ENCODE assay signal across 8 cellular contexts in genomic region chrX:154980330-154981115, GRCh38. TPM values are rescaled to one million over a fixed set of nuclear protein-coding genes. Genes with fewer than 3 reads are reported as not detected.
DNase-seq lines count a peak whose midpoint lies in the region; ATAC-seq, FAIRE-seq and TF ChIP-seq lines count a peak whose summit lies in the region.

No MANE protein-coding gene starts in this region.

- no peaks in the 10 kb centered on the region for H3K23me2 ChIP-seq in H1 (ENCODE audit: low read depth, low read length)

- H3K4me1 ChIP-seq in H1 (replicated peaks in 1 of 4; ENCODE audit: control insufficient read depth in 3 of 4, insufficient read depth in 4 of 4, low read length in 3 of 4) (no peaks in the 10 kb centered on the region), mucosa of rectum (ENCODE audit: control insufficient read depth in 2 of 2, insufficient read depth in 2 of 2, low read length in 2 of 2) (no peaks in the 10 kb centered on the region)

- peak; percentile 87 to 89 for TF ChIP-seq RAD21 in H1 (IDR thresholded peaks at IDR 0.05 in 1 of 2, conservative IDR thresholded peaks at IDR 0.05 in 1 of 2; ENCODE audit: low read depth in 2 of 2, low read length in 2 of 2)

- DNase-seq in GM19238 (ENCODE audit: insufficient read length, low spot score): peak; percentile 19
- DNase-seq in NCI-H748 treated with DMSO at 0.1 percent for 48 hours (lab: John Stamatoyannopoulos, UW): peak; percentile 28
- DNase-seq in activated CD8-positive, alpha-beta T cell treated with anti-CD3 and anti-CD28 coated beads for 36 hours: peak; percentile 87
- peak; percentile 5 to 75 for DNase-seq in H1 (ENCODE audit: low read depth in 1 of 2, low spot score in 2 of 2)
- DNase-seq in stimulated activated CD8-positive, alpha-beta memory T cell treated with anti-CD3 and anti-CD28 coated beads, Interleukin-4, amount 100 ng/mL, for 4 hours (ENCODE audit: low read depth in 2 of 2, low spot score in 1 of 2): peak; percentile 32 to 49

- no peak overlapping the region for H3K14ac ChIP-seq in H1 (ENCODE audit: insufficient read length)

- no peaks in the 10 kb centered on the region for H3K36me3 Mint-ChIP-seq in activated CD8-positive, alpha-beta T cell treated with anti-CD3 and anti-CD28 coated beads for 36 hours (ENCODE audit: low read depth)

- H3K56ac ChIP-seq in H1 (replicated peaks; ENCODE audit: insufficient read length, low read depth, low read length): no peak overlapping the region

- no peak for TF ChIP-seq EP300 in H1 (IDR thresholded peaks at IDR 0.05; ENCODE audit: borderline replicate concordance in 1 of 2, low read depth in 2 of 2, low read length in 2 of 2)

- no peak overlapping the region for H3K23ac ChIP-seq in H1 (ENCODE audit: insufficient read length)

- no peaks in the 10 kb centered on the region for H3K79me2 ChIP-seq in H1 (ENCODE audit: control insufficient read depth in 1 of 2, insufficient read depth in 2 of 2, low read length in 2 of 2)

- peak; percentile 88 for FAIRE-seq in H1 (lab: Jason Lieb, UNC)

- H2BK12ac ChIP-seq in H1 (ENCODE audit: low read depth, low read length): no peak overlapping the region

- 25% methylated on average over 9 of the region's 11 CpGs; no CpG with 5 or more reads in 1 of the 2 experiments for WGBS in H1 (ENCODE audit: extremely low coverage in 1 of 2, insufficient coverage in 1 of 2, insufficient read length in 1 of 2, insufficient replicate concordance in 2 of 2, low coverage in 1 of 2, low lambda C conversion rate in 2 of 2, missing lambda C conversion rate in 1 of 2), 2 experiments

- H3K27ac Mint-ChIP-seq in activated CD8-positive, alpha-beta T cell treated with anti-CD3 and anti-CD28 coated beads for 36 hours: peak overlapping the region; percentile 76

- H3K27me3 ChIP-seq in H1 (replicated peaks in 1 of 4; ENCODE audit: control insufficient read depth in 3 of 4, extremely low read depth in 1 of 4, insufficient read depth in 3 of 4, low read length in 3 of 4) (no peaks in the 10 kb centered on the region), mucosa of rectum (ENCODE audit: control insufficient read depth in 2 of 2, insufficient read depth in 2 of 2, low read length in 2 of 2) (no peaks in the 10 kb centered on the region)

- no peak overlapping the region for H3K4ac ChIP-seq in H1 (replicated peaks; ENCODE audit: insufficient read length, low read depth, low read length)

- CTCF ChIA-PET in activated CD8-positive, alpha-beta T cell treated with anti-CD3 and anti-CD28 coated beads for 36 hours (lab: Charles Lee): interaction anchor here (0.7 to 1.8 kb wide), 11 partner anchors 10 to 237 kb away, joined by 3 to 16 read pairs (median 4); no protein-coding TSS in a partner anchor
- CTCF ChIA-PET in H1 (lab: Charles Lee; ENCODE audit: partially characterized antibody): interaction anchor here (0.7 to 6.5 kb wide), 7 partner anchors 9 to 104 kb away, joined by 3 to 30 read pairs (median 3); no protein-coding TSS in a partner anchor

- no peaks in the 10 kb centered on the region for H3K9me3 ChIP-seq in H1 (ENCODE audit: insufficient read depth in 2 of 2, low read depth in 1 of 2, low read length in 1 of 2)
- H3K9me3 ChIP-seq in mucosa of rectum (ENCODE audit: control insufficient read depth in 2 of 2, low read length in 2 of 2): no peaks in the 10 kb centered on the region

- H3K4me3 ChIP-seq in H1 (ENCODE audit: extremely low read depth in 1 of 4, insufficient read depth in 2 of 4, low read depth in 3 of 4, low read length in 4 of 4) (peak overlapping the region in 1 of 4 experiments; percentile 17; a peak in 1 of 8 replicates), mucosa of rectum (ENCODE audit: low read length in 2 of 2) (peak overlapping the region; percentile 65 to 82)

- no peak overlapping the region for H2BK15ac ChIP-seq in H1 (ENCODE audit: low read length)

- H2BK120ac ChIP-seq in H1 (replicated peaks; ENCODE audit: low read depth, low read length): no peak overlapping the region

- no peak overlapping the region for H4K91ac ChIP-seq in H1 (replicated peaks; ENCODE audit: insufficient read length, low read length)

- no peaks in the 10 kb centered on the region for H3K79me1 ChIP-seq in H1 (ENCODE audit: low read depth, low read length)

- no peak overlapping the region for H3K18ac ChIP-seq in H1 (ENCODE audit: extremely low read depth, low read length)

- no peak overlapping the region for H2AFZ ChIP-seq in H1 (ENCODE audit: low read length)

- H4K20me1 ChIP-seq in H1 (replicated peaks in 1 of 2; ENCODE audit: control insufficient read depth in 1 of 2, insufficient read depth in 2 of 2, low read length in 2 of 2): no peaks in the 10 kb centered on the region

- intact Hi-C loops in activated CD8-positive, alpha-beta T cell treated with anti-CD3 and anti-CD28 coated beads for 36 hours (cut with micrococcal nuclease): loop anchor here (1.0 to 10.0 kb wide), 2 partner anchors 77 to 164 kb away; no protein-coding TSS in a partner anchor

- no peak overlapping the region for H2BK20ac ChIP-seq in H1 (ENCODE audit: low read length)

- H3K4me3 Mint-ChIP-seq in activated CD8-positive, alpha-beta T cell treated with anti-CD3 and anti-CD28 coated beads for 36 hours: peak overlapping the region; percentile 73

- POLR2A ChIA-PET in activated CD8-positive, alpha-beta T cell treated with anti-CD3 and anti-CD28 coated beads for 36 hours (lab: Charles Lee): no interaction called here
- POLR2A ChIA-PET in H1 (lab: Charles Lee; ENCODE audit: partially characterized antibody): no interaction called here

- H3K4me1 Mint-ChIP-seq in activated CD8-positive, alpha-beta T cell treated with anti-CD3 and anti-CD28 coated beads for 36 hours (ENCODE audit: low read depth): peaks cover 5% of the 10 kb centered on the region

- H3K9me3 Mint-ChIP-seq in activated CD8-positive, alpha-beta T cell treated with anti-CD3 and anti-CD28 coated beads for 36 hours: peaks cover 4% of the 10 kb centered on the region

- peak; percentile 89 for ATAC-seq in HG03442 (IDR thresholded peaks at IDR 0.05; ENCODE audit: unreplicated experiment)
- ATAC-seq in activated CD8-positive, alpha-beta T cell treated with anti-CD3 and anti-CD28 coated beads for 36 hours: peak; percentile 99

- no peaks in the 10 kb centered on the region for H3K27me3 Mint-ChIP-seq in activated CD8-positive, alpha-beta T cell treated with anti-CD3 and anti-CD28 coated beads for 36 hours

- H3K4me2 ChIP-seq in H1 (ENCODE audit: insufficient read depth in 1 of 2, low read depth in 2 of 2, low read length in 2 of 2): no peak overlapping the region

- no peak overlapping the region for H4K5ac ChIP-seq in H1 (ENCODE audit: insufficient read length, low read depth, low read length)

- H2BK5ac ChIP-seq in H1 (ENCODE audit: low read depth, low read length): no peak overlapping the region

- H3K27ac ChIP-seq in C4-2B (no peak overlapping the region), H1 (ENCODE audit: low read depth, low read length) (no peak overlapping the region), mucosa of rectum (ENCODE audit: low read depth in 2 of 2, low read length in 2 of 2) (no peak overlapping the region)

- H3K36me3 ChIP-seq in H1 (ENCODE audit: control insufficient read depth in 2 of 4, insufficient read depth in 4 of 4, low read length in 3 of 4): no peaks in the 10 kb centered on the region
- H3K36me3 ChIP-seq in mucosa of rectum (ENCODE audit: control insufficient read depth in 2 of 2, insufficient read depth in 2 of 2, low read length in 2 of 2): no peaks in the 10 kb centered on the region

- TF ChIP-seq CTCF in C4-2B (conservative IDR thresholded peaks at IDR 0.05) (peak; percentile 71), H1 (IDR thresholded peaks at IDR 0.05; ENCODE audit: control extremely low read depth in 1 of 3, insufficient read depth in 1 of 3, low read depth in 1 of 3, low read length in 3 of 3) (peak; percentile 24 to 84 (median 64))
- peak; percentile 47 for TF ChIP-seq CTCF in activated CD8-positive, alpha-beta T cell treated with anti-CD3 and anti-CD28 coated beads for 36 hours (IDR thresholded peaks at IDR 0.05)

- no peak for TF ChIP-seq POLR2A in H1 (IDR thresholded peaks at IDR 0.05; ENCODE audit: control extremely low read depth in 1 of 2, low read depth in 2 of 2, low read length in 2 of 2)

- H3K9ac ChIP-seq in H1 (replicated peaks in 1 of 4; ENCODE audit: extremely low read depth in 1 of 4, low read depth in 3 of 4, low read length in 3 of 4) (no peak overlapping the region), mucosa of rectum (ENCODE audit: low read depth in 1 of 2, low read length in 2 of 2) (peak overlapping the region in 1 of 2 donors; percentile 65)

- no peak overlapping the region for H4K8ac ChIP-seq in H1 (ENCODE audit: extremely low read depth, insufficient read depth, low read length)

- no peak overlapping the region for H2AK5ac ChIP-seq in H1 (ENCODE audit: low read depth, low read length)

TF ChIP-seq in H1, 55 proteins besides CTCF, POLR2A, EP300 and RAD21:
- TF ChIP-seq KDM1A (IDR thresholded peaks at IDR 0.05; ENCODE audit: borderline replicate concordance, low read length): no peak
TF ChIP-seq in H1: peak in this region for 0.

RNA-seq across cellular contexts. Expression of gene F8, which starts 42.0 kb away (rescaled TPM):
- total RNA-seq in activated CD8-positive, alpha-beta T cell treated with anti-CD3 and anti-CD28 coated beads for 36 hours: 1 to 10 TPM; 4.1 to 4.4 TPM
- 2.3 and 2.6 TPM in 2 replicates for total RNA-seq in H1 (2021; fragmentation: NEBNext Ultra II Directional; extraction: Animal tissue kit (Norgen Biotek cat#: 25700))
- polyA plus RNA-seq in H1 (2011; rRNA removed): 1.1 TPM in 2 replicates
- polyA plus RNA-seq in H1 (2011; cell fraction: cytosol; rRNA removed): 1.2 TPM
- polyA plus RNA-seq in H1 (2011; cell fraction: nucleus; rRNA removed): 1.3 TPM
- 1.6 to 2.3 TPM (median 1.8 TPM) in 4 replicates for polyA plus RNA-seq in H1 (2012, experiment 1 of 2)
- 0.28 TPM for polyA plus RNA-seq in H1 (2012, experiment 2 of 2)
- 0.87 TPM for polyA plus RNA-seq in H1 (2013, experiment 1 of 2)
- polyA plus RNA-seq in H1 (2013, experiment 2 of 2): 1.1 TPM
- polyA minus RNA-seq in H1 (2011; rRNA and poly(A)+ RNA removed): 5.2 and 7.9 TPM in 2 replicates
- polyA minus RNA-seq in H1 (2011; cell fraction: cytosol; rRNA and poly(A)+ RNA removed): 0.73 TPM
- polyA minus RNA-seq in H1 (2011; cell fraction: nucleus; rRNA and poly(A)+ RNA removed): 4.7 TPM

RNA-seq across cellular contexts. Expression of gene FUNDC2, which starts 46.1 kb away (rescaled TPM):
- total RNA-seq in activated CD8-positive, alpha-beta T cell treated with anti-CD3 and anti-CD28 coated beads for 36 hours: 10 to 100 TPM; 83.7 to 89.0 TPM
- total RNA-seq in H1 (2021; fragmentation: NEBNext Ultra II Directional; extraction: Animal tissue kit (Norgen Biotek cat#: 25700)): 66.0 and 67.7 TPM in 2 replicates
- polyA plus RNA-seq in H1 (2011; rRNA removed): 58.9 and 93.7 TPM in 2 replicates
- polyA plus RNA-seq in H1 (2011; cell fraction: cytosol; rRNA removed): 75.8 TPM
- polyA plus RNA-seq in H1 (2011; cell fraction: nucleus; rRNA removed): 54.4 TPM
- polyA plus RNA-seq in H1 (2012, experiment 1 of 2): 66.9 to 74.6 TPM (median 71.1 TPM) in 4 replicates
- 41.2 TPM for polyA plus RNA-seq in H1 (2012, experiment 2 of 2)
- 38.0 TPM for polyA plus RNA-seq in H1 (2013, experiment 1 of 2)
- 43.5 TPM for polyA plus RNA-seq in H1 (2013, experiment 2 of 2)
- 44.2 and 54.2 TPM in 2 replicates for polyA minus RNA-seq in H1 (2011; rRNA and poly(A)+ RNA removed)
- polyA minus RNA-seq in H1 (2011; cell fraction: cytosol; rRNA and poly(A)+ RNA removed): 9.7 TPM
- 14.7 TPM for polyA minus RNA-seq in H1 (2011; cell fraction: nucleus; rRNA and poly(A)+ RNA removed)

Comparison
In these comparisons a context has a peak if more than half of its experiments do, and no peak if none do; other contexts are left out.
1. DNase-seq: peak in every context shown above with its lines; median percentile 87 in activated CD8-positive, alpha-beta T cell treated with anti-CD3 and anti-CD28 coated beads for 36 hours; 40 in stimulated activated CD8-positive, alpha-beta memory T cell treated with anti-CD3 and anti-CD28 coated beads, Interleukin-4, amount 100 ng/mL, for 4 hours; 40 in H1; 28 in NCI-H748 treated with DMSO at 0.1 percent for 48 hours; 19 in GM19238.